Comparison of ENCODE assay signal across 14 cellular contexts in genomic region chr2:239137165-239137889, GRCh38.
"Had no signal": no experiment of that assay in that cellular context is flagged by ENCODE, and none has a peak within 500 bp of the region (broad histone marks: within the 10 kb centered on the region; RNA-seq: fewer than 3 reads in every experiment).

No MANE protein-coding gene starts in this region.

- H3K27me3 Mint-ChIP-seq: activated CD4-positive, alpha-beta memory T cell treated with anti-CD3 and anti-CD28 coated beads for 36 hours; activated CD4-positive, alpha-beta T cell treated with anti-CD3 and anti-CD28 coated beads for 36 hours; activated T-cell treated with anti-CD3 and anti-CD28 coated beads, Interleukin-2, amount 50 U/mL, for 24 hours had no signal

- H3K9me3 Mint-ChIP-seq: activated T-cell treated with anti-CD3 and anti-CD28 coated beads, Interleukin-2, amount 50 U/mL, for 24 hours had no signal

- H3K27me3 ChIP-seq: body of pancreas, stomach had no signal

- H3K4me3 ChIP-seq: body of pancreas, stomach, thoracic aorta had no signal

- H3K27ac ChIP-seq: body of pancreas, thoracic aorta had no signal

- H3K4me1 Mint-ChIP-seq: activated CD4-positive, alpha-beta T cell treated with anti-CD3 and anti-CD28 coated beads for 36 hours had no signal

- H3K9me3 ChIP-seq: body of pancreas, stomach, thoracic aorta had no signal

- DNase-seq: activated CD4-positive, alpha-beta memory T cell treated with anti-CD3 and anti-CD28 coated beads for 36 hours; activated CD4-positive, alpha-beta T cell treated with anti-CD3 and anti-CD28 coated beads for 36 hours; activated gamma-delta T cell; activated T-cell treated with anti-CD3 and anti-CD28 coated beads, Interleukin-2, amount 50 U/mL, for 24 hours; body of pancreas; central memory CD4-positive, alpha-beta T cell; effector memory CD4-positive, alpha-beta T cell; foreskin melanocyte; stimulated activated CD4-positive, alpha-beta T cell treated with anti-CD3 and anti-CD28 coated beads, Interleukin-1b, Interleukin-23, amount 100 ng/mL, for 48 hours; stomach had no signal

- ATAC-seq: activated CD4-positive, alpha-beta T cell treated with anti-CD3 and anti-CD28 coated beads for 36 hours; activated naive CD4-positive, alpha-beta T cell treated with anti-CD3 and anti-CD28 coated beads, Interleukin-2, amount 50 U/mL, for 72 hours; body of pancreas; sciatic nerve had no signal

- H3K4me3 Mint-ChIP-seq: activated CD4-positive, alpha-beta memory T cell treated with anti-CD3 and anti-CD28 coated beads for 36 hours; activated CD4-positive, alpha-beta T cell treated with anti-CD3 and anti-CD28 coated beads for 36 hours; activated T-cell treated with anti-CD3 and anti-CD28 coated beads, Interleukin-2, amount 50 U/mL, for 24 hours; T-helper 1 cell treated with Interleukin-12 subunit alpha and Interleukin-12 subunit beta and Interleukin-4 antibody, amounts not matched to agents 30 μg/mL and 1 μg/mL, for 36 hours had no signal

- H3K4me1 ChIP-seq: body of pancreas had no signal
